In genomic region chr9:113222482-113222841, GRCh38 we compare ENCODE assay signal across 8 cellular contexts. TPM values are rescaled to one million over a fixed set of nuclear protein-coding genes. Genes with fewer than 3 reads are reported as not detected.
DNase-seq lines count a peak whose midpoint lies in the region; ATAC-seq, FAIRE-seq and TF ChIP-seq lines count a peak whose summit lies in the region.

No MANE protein-coding gene starts in this region.

- intact Hi-C loops in lower lobe of right lung (cut with DNase I), result no loop called here

- H3K27me3 ChIP-seq in BE2C, result no peaks in the 10 kb centered on the region
- H3K27me3 ChIP-seq in HUES6 (ENCODE audit: control insufficient read depth, insufficient read depth, low read length), result no peaks in the 10 kb centered on the region
- H3K27me3 ChIP-seq in astrocyte (ENCODE audit: insufficient read depth, low read length), result no peaks in the 10 kb centered on the region
- H3K27me3 ChIP-seq in lower lobe of right lung (ENCODE audit: low read depth), result no peaks in the 10 kb centered on the region

- no peak overlapping the region for H3K27ac ChIP-seq in HUES6 (ENCODE audit: low read depth, low read length)
- no peak overlapping the region for H3K27ac ChIP-seq in astrocyte (ENCODE audit: low read depth, low read length)
- peak overlapping the region; percentile 85 for H3K27ac ChIP-seq in lower lobe of right lung

- H3K9ac ChIP-seq in HUES6 (ENCODE audit: low read length) (peak overlapping the region; percentile 76), astrocyte (ENCODE audit: low read length) (peak overlapping the region; percentile 96)

- TF ChIP-seq CTCF in BE2C (IDR thresholded peaks at IDR 0.05; ENCODE audit: low read depth, low read length) (no peak), astrocyte (IDR thresholded peaks at IDR 0.05; ENCODE audit: insufficient read depth, low read depth, low read length) (no peak), lower lobe of right lung (IDR thresholded peaks at IDR 0.05) (no peak)

- no peak for FAIRE-seq in astrocyte (lab: Jason Lieb, UNC)

- no peaks in the 10 kb centered on the region for H3K27me3 Mint-ChIP-seq in astrocyte (ENCODE audit: low read depth, unreplicated experiment)

- H3K4me1 Mint-ChIP-seq in astrocyte (ENCODE audit: low read depth, unreplicated experiment), result peaks cover 21% of the 10 kb centered on the region

- peak overlapping the region; percentile 98 for H3K4me3 ChIP-seq in BE2C (ENCODE audit: low read depth, low read length)
- H3K4me3 ChIP-seq in HUES6 (ENCODE audit: low read depth, low read length), result peak overlapping the region; percentile 76
- peak overlapping the region; percentile 99 for H3K4me3 ChIP-seq in astrocyte (ENCODE audit: insufficient read depth, low read depth, low read length)
- peak overlapping the region; percentile 73 for H3K4me3 ChIP-seq in lower lobe of right lung

- peak overlapping the region; percentile 89 for H3K4me2 ChIP-seq in astrocyte (ENCODE audit: low read length)

- peaks cover 59% of the 10 kb centered on the region for H3K79me2 ChIP-seq in astrocyte (ENCODE audit: insufficient read depth, low read length)

- no peaks in the 10 kb centered on the region for H3K36me3 Mint-ChIP-seq in astrocyte (ENCODE audit: low read depth, unreplicated experiment)

- ATAC-seq in lower lobe of right lung (peak; percentile 15 to 22), GM18873 (IDR thresholded peaks at IDR 0.05; ENCODE audit: low FRiP score, unreplicated experiment) (no peak)

- no peak for DNase-seq in BE2C
- DNase-seq in astrocyte (ENCODE audit: low read depth), result no peak
- DNase-seq in lower lobe of right lung, result no peak
- DNase-seq in NCI-H2029 treated with DMSO at 0.1 percent for 48 hours (lab: John Stamatoyannopoulos, UW), result no peak
- no peak for DNase-seq in activated CD4-positive, CD25-positive, alpha-beta regulatory T cell (lab: John Stamatoyannopoulos, UW)
- no peak for DNase-seq in NAMALWA (ENCODE audit: low spot score)

- no peaks in the 10 kb centered on the region for H3K4me1 ChIP-seq in BE2C
- H3K4me1 ChIP-seq in HUES6 (ENCODE audit: control insufficient read depth, insufficient read depth, low read length), result peaks cover 12% of the 10 kb centered on the region
- H3K4me1 ChIP-seq in astrocyte (ENCODE audit: insufficient read depth, low read length), result peaks cover 22% of the 10 kb centered on the region
- H3K4me1 ChIP-seq in lower lobe of right lung, result peaks cover 63% of the 10 kb centered on the region

- H3K9me3 ChIP-seq in BE2C (no peaks in the 10 kb centered on the region), HUES6 (ENCODE audit: control insufficient read depth, insufficient read depth, low read depth, low read length) (no peaks in the 10 kb centered on the region), astrocyte (ENCODE audit: insufficient read depth, low read depth, low read length) (no peaks in the 10 kb centered on the region), lower lobe of right lung (no peaks in the 10 kb centered on the region)

- H2AFZ ChIP-seq in astrocyte (ENCODE audit: low read depth, low read length), result no peak overlapping the region

- peaks cover 36% of the 10 kb centered on the region for H4K20me1 ChIP-seq in astrocyte (ENCODE audit: insufficient read depth, low read length)

- peak overlapping the region; percentile 45 for H3K27ac Mint-ChIP-seq in astrocyte (ENCODE audit: unreplicated experiment)

- H3K36me3 ChIP-seq in BE2C (peaks cover 12% of the 10 kb centered on the region), HUES6 (ENCODE audit: control insufficient read depth, insufficient read depth, low read length) (0 out of 2 replicates have a peak, but pooled peaks cover 5% of the 10 kb centered on the region), astrocyte (ENCODE audit: insufficient read depth, low read length) (peaks cover 3% of the 10 kb centered on the region), lower lobe of right lung (peaks cover 7% of the 10 kb centered on the region)

- no peaks in the 10 kb centered on the region for H3K9me3 Mint-ChIP-seq in astrocyte (ENCODE audit: unreplicated experiment)

- peak overlapping the region; percentile 97 for H3K4me3 Mint-ChIP-seq in astrocyte (ENCODE audit: unreplicated experiment)

RNA-seq across cellular contexts. Expression of gene SLC31A1, which starts 1.1 kb away (rescaled TPM):
- 28.9 TPM for polyA plus RNA-seq in BE2C (2012; ENCODE audit: insufficient read depth, insufficient read length, low read depth)
- total RNA-seq in astrocyte, result 35.8 and 39.1 TPM in 2 replicates
- 48.4 TPM for total RNA-seq in lower lobe of right lung

RNA-seq across cellular contexts. Expression of gene FKBP15, which starts 1.4 kb away (rescaled TPM):
- polyA plus RNA-seq in BE2C (2012; ENCODE audit: insufficient read depth, insufficient read length, low read depth), result 19.7 TPM
- total RNA-seq in astrocyte, result 26.4 and 27.2 TPM in 2 replicates
- 84.6 TPM for total RNA-seq in lower lobe of right lung

RNA-seq across cellular contexts. Expression of gene CDC26, which starts 52.9 kb away (rescaled TPM):
- polyA plus RNA-seq in BE2C (2012; ENCODE audit: insufficient read depth, insufficient read length, low read depth), result 40.2 TPM
- total RNA-seq in astrocyte (22.5 and 23.9 TPM in 2 replicates), lower lobe of right lung (29.1 TPM)

RNA-seq across cellular contexts. Expression of gene PRPF4, which starts 53.0 kb away (rescaled TPM):
- 75.8 TPM for polyA plus RNA-seq in BE2C (2012; ENCODE audit: insufficient read depth, insufficient read length, low read depth)
- total RNA-seq in astrocyte, result 33.2 and 33.4 TPM in 2 replicates
- total RNA-seq in lower lobe of right lung, result 12.6 TPM
